1 cellular context compared by ENCODE assay signal in genomic region chr1:182391362-182392044, GRCh38.
TF ChIP-seq lines count a peak whose summit lies in the region.

Gene GLUL (minus strand): TSS chr1:182391790. CDS start chr1:182388737, 3,053 bp downstream.

TF ChIP-seq in K562, 482 proteins besides CTCF, POLR2A, EP300 and RAD21 (continued from another document and continues in another):
- TF ChIP-seq, protein P1, sequence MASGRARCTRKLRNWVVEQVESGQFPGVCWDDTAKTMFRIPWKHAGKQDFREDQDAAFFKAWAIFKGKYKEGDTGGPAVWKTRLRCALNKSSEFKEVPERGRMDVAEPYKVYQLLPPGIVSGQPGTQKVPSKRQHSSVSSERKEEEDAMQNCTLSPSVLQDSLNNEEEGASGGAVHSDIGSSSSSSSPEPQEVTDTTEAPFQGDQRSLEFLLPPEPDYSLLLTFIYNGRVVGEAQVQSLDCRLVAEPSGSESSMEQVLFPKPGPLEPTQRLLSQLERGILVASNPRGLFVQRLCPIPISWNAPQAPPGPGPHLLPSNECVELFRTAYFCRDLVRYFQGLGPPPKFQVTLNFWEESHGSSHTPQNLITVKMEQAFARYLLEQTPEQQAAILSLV (tag; IDR thresholded peaks at IDR 0.05), result no peak
- TF ChIP-seq PHB2 (IDR thresholded peaks at IDR 0.05; ENCODE audit: low read depth) (no peak), HMG20A (CRISPR knock-in tag; conservative IDR thresholded peaks at IDR 0.05) (no peak), CXXC5 (CRISPR knock-in tag; IDR thresholded peaks at IDR 0.05) (peak; percentile 68), TOE1 (IDR thresholded peaks at IDR 0.05; ENCODE audit: borderline replicate concordance) (peak; percentile 28; the same call in 1 of the 2 replicates), TOE1 (CRISPR knock-in tag; IDR thresholded peaks at IDR 0.05; ENCODE audit: borderline replicate concordance, low read depth) (peak; percentile 47), POLR3A (IDR thresholded peaks at IDR 0.05; ENCODE audit: borderline replicate concordance, extremely low read depth, insufficient read depth, insufficient read length) (no peak), SMAD4 (CRISPR knock-in tag; conservative IDR thresholded peaks at IDR 0.05) (peak; percentile 75), PATZ1 (CRISPR knock-in tag; IDR thresholded peaks at IDR 0.05; ENCODE audit: borderline replicate concordance) (peak; percentile 65; the same call in 1 of the 2 replicates), KHSRP (IDR thresholded peaks at IDR 0.05) (no peak), ARNT (IDR thresholded peaks at IDR 0.05) (no peak), SMAD2 (IDR thresholded peaks at IDR 0.05; ENCODE audit: low read depth, low read length) (no peak), ZNF3 (CRISPR knock-in tag; IDR thresholded peaks at IDR 0.05) (no peak), PRPF4 (IDR thresholded peaks at IDR 0.05; ENCODE audit: insufficient read depth, low read depth, low read length, poor library complexity, severe bottlenecking) (peak; percentile 99), CREBBP (IDR thresholded peaks at IDR 0.05; ENCODE audit: low read depth, low read length) (no peak), HOXB6 (CRISPR knock-in tag; IDR thresholded peaks at IDR 0.05; ENCODE audit: borderline replicate concordance) (peak; percentile 57; the same call in 1 of the 2 replicates), XRCC5 (IDR thresholded peaks at IDR 0.05; ENCODE audit: low read depth, low read length) (peak; percentile 86), ZNF282 (CRISPR knock-in tag; IDR thresholded peaks at IDR 0.05) (0 out of 2 replicates have a peak, but pooled peaks have one; percentile 72), SAP30 (IDR thresholded peaks at IDR 0.05; ENCODE audit: borderline replicate concordance, insufficient read depth, low read depth, low read length, poor library complexity, severe bottlenecking) (peak; percentile 39), SMARCA4 (IDR thresholded peaks at IDR 0.05) (no peak), KLF13 (tag; IDR thresholded peaks at IDR 0.05; ENCODE audit: borderline replicate concordance, low read depth) (no peak), HDAC6 (IDR thresholded peaks at IDR 0.05; ENCODE audit: low read depth, low read length) (0 out of 2 replicates have a peak, but pooled peaks have one; percentile 71), RBM17 (IDR thresholded peaks at IDR 0.05; ENCODE audit: borderline replicate concordance, low read depth, low read length) (0 out of 2 replicates have a peak, but pooled peaks have one; percentile 63), STAT5A (IDR thresholded peaks at IDR 0.05; ENCODE audit: borderline replicate concordance, low read length) (no peak), ZNF75A (CRISPR knock-in tag; IDR thresholded peaks at IDR 0.05) (peak; percentile 67; the same call in 1 of the 2 replicates), KDM4B (IDR thresholded peaks at IDR 0.05; ENCODE audit: borderline replicate concordance in 2 of 2, low read depth in 1 of 2) (0 out of 4 replicates have a peak, but pooled peaks of 1 of the 2 experiments have one; percentile 27), ZSCAN29 (IDR thresholded peaks at IDR 0.05) (no peak), ETV1 (tag; conservative IDR thresholded peaks at IDR 0.05; ENCODE audit: low read depth) (peak; percentile 51; the same call in 1 of the 2 replicates), FOXJ3 (CRISPR knock-in tag; IDR thresholded peaks at IDR 0.05) (no peak), TAF7 (tag; IDR thresholded peaks at IDR 0.05) (peak; percentile 90), HNRNPK (IDR thresholded peaks at IDR 0.05; ENCODE audit: low read depth, low read length, poor library complexity, severe bottlenecking) (peak; percentile 97), ZNF197 (CRISPR knock-in tag; IDR thresholded peaks at IDR 0.05; ENCODE audit: low read depth) (no peak), IFI16 (CRISPR knock-in tag; IDR thresholded peaks at IDR 0.05) (no peak), ZNF77 (CRISPR knock-in tag; IDR thresholded peaks at IDR 0.05) (no peak), ZC3H4 (CRISPR knock-in tag; IDR thresholded peaks at IDR 0.05; ENCODE audit: borderline replicate concordance) (no peak), MED1 (CRISPR knock-in tag; IDR thresholded peaks at IDR 0.05; ENCODE audit: borderline replicate concordance) (no peak), BCLAF1 (IDR thresholded peaks at IDR 0.05; ENCODE audit: borderline replicate concordance in 1 of 2, control insufficient read depth in 1 of 2, low read depth in 2 of 2, low read length in 1 of 2) (peak in 1 of 2 experiments; percentile 54; a peak in 1 of 4 replicates), ZNF347 (CRISPR knock-in tag; IDR thresholded peaks at IDR 0.05; ENCODE audit: low read depth) (no peak), NCOA6 (IDR thresholded peaks at IDR 0.05) (peak; percentile 82; the same call in 1 of the 2 replicates), CBFB (CRISPR knock-in tag; IDR thresholded peaks at IDR 0.05) (no peak), E2F4 (CRISPR knock-in tag; IDR thresholded peaks at IDR 0.05; ENCODE audit: low read depth) (no peak), CBX2 (IDR thresholded peaks at IDR 0.05; ENCODE audit: insufficient read depth, low read length, poor library complexity, severe bottlenecking) (no peak), ETS2 (tag; IDR thresholded peaks at IDR 0.05; ENCODE audit: borderline replicate concordance, poor library complexity, severe bottlenecking) (no peak), BMI1 (IDR thresholded peaks at IDR 0.05; ENCODE audit: low read length) (no peak), ZNF354B (CRISPR knock-in tag; IDR thresholded peaks at IDR 0.05) (no peak), ZBTB17 (CRISPR knock-in tag; IDR thresholded peaks at IDR 0.05) (0 out of 2 replicates have a peak, but pooled peaks have one; percentile 26)
- TF ChIP-seq, protein P2, sequence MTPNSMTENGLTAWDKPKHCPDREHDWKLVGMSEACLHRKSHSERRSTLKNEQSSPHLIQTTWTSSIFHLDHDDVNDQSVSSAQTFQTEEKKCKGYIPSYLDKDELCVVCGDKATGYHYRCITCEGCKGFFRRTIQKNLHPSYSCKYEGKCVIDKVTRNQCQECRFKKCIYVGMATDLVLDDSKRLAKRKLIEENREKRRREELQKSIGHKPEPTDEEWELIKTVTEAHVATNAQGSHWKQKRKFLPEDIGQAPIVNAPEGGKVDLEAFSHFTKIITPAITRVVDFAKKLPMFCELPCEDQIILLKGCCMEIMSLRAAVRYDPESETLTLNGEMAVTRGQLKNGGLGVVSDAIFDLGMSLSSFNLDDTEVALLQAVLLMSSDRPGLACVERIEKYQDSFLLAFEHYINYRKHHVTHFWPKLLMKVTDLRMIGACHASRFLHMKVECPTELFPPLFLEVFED (CRISPR knock-in tag; conservative IDR thresholded peaks at IDR 0.05), result no peak
- TF ChIP-seq, protein P3, sequence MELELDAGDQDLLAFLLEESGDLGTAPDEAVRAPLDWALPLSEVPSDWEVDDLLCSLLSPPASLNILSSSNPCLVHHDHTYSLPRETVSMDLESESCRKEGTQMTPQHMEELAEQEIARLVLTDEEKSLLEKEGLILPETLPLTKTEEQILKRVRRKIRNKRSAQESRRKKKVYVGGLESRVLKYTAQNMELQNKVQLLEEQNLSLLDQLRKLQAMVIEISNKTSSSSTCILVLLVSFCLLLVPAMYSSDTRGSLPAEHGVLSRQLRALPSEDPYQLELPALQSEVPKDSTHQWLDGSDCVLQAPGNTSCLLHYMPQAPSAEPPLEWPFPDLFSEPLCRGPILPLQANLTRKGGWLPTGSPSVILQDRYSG (tag; conservative IDR thresholded peaks at IDR 0.05; ENCODE audit: low read depth), result no peak
- TF ChIP-seq, protein P4, sequence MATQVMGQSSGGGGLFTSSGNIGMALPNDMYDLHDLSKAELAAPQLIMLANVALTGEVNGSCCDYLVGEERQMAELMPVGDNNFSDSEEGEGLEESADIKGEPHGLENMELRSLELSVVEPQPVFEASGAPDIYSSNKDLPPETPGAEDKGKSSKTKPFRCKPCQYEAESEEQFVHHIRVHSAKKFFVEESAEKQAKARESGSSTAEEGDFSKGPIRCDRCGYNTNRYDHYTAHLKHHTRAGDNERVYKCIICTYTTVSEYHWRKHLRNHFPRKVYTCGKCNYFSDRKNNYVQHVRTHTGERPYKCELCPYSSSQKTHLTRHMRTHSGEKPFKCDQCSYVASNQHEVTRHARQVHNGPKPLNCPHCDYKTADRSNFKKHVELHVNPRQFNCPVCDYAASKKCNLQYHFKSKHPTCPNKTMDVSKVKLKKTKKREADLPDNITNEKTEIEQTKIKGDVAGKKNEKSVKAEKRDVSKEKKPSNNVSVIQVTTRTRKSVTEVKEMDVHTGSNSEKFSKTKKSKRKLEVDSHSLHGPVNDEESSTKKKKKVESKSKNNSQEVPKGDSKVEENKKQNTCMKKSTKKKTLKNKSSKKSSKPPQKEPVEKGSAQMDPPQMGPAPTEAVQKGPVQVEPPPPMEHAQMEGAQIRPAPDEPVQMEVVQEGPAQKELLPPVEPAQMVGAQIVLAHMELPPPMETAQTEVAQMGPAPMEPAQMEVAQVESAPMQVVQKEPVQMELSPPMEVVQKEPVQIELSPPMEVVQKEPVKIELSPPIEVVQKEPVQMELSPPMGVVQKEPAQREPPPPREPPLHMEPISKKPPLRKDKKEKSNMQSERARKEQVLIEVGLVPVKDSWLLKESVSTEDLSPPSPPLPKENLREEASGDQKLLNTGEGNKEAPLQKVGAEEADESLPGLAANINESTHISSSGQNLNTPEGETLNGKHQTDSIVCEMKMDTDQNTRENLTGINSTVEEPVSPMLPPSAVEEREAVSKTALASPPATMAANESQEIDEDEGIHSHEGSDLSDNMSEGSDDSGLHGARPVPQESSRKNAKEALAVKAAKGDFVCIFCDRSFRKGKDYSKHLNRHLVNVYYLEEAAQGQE (CRISPR knock-in tag; IDR thresholded peaks at IDR 0.05; ENCODE audit: low read depth), result peak; percentile 76; the same call in 1 of the 2 replicates
- TF ChIP-seq, protein P5, sequence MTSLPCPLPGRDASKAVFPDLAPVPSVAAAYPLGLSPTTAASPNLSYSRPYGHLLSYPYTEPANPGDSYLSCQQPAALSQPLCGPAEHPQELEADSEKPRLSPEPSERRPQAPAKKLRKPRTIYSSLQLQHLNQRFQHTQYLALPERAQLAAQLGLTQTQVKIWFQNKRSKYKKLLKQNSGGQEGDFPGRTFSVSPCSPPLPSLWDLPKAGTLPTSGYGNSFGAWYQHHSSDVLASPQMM (CRISPR knock-in tag; IDR thresholded peaks at IDR 0.05), result no peak
- TF ChIP-seq, protein P6, sequence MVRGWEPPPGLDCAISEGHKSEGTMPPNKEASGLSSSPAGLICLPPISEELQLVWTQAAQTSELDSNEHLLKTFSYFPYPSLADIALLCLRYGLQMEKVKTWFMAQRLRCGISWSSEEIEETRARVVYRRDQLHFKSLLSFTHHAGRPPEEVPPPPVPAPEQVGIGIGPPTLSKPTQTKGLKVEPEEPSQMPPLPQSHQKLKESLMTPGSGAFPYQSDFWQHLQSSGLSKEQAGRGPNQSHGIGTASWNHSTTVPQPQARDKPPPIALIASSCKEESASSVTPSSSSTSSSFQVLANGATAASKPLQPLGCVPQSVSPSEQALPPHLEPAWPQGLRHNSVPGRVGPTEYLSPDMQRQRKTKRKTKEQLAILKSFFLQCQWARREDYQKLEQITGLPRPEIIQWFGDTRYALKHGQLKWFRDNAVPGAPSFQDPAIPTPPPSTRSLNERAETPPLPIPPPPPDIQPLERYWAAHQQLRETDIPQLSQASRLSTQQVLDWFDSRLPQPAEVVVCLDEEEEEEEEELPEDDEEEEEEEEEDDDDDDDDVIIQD (CRISPR knock-in tag; IDR thresholded peaks at IDR 0.05), result no peak
- TF ChIP-seq, protein P7, sequence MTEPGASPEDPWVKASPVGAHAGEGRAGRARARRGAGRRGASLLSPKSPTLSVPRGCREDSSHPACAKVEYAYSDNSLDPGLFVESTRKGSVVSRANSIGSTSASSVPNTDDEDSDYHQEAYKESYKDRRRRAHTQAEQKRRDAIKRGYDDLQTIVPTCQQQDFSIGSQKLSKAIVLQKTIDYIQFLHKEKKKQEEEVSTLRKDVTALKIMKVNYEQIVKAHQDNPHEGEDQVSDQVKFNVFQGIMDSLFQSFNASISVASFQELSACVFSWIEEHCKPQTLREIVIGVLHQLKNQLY (CRISPR knock-in tag; conservative IDR thresholded peaks at IDR 0.05), result peak in 1 of 2 experiments; percentile 80; a peak in 1 of 4 replicates
